Comparison of ENCODE assay signal across 19 cellular contexts in the genomic region with DNA sequence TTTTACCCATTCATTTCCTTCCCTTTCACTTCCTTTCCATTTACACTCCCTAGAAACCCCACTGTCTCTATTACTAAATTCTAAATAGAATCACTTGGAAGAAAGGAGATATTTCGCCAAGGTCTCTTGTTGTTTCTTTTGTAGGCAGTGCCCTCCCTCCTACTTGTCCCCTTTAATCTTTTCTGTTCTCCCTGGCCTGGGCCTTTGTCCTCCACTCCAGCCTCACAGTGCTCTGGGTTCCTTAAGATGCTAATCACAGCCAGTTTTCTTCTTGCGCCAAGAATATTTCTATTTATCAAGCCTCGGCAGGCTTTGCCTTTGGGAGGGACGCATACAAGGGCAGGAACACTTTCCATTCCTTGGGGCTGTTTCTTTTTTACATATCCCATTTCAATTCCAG.
"Had no signal": no experiment of that assay in that cellular context is flagged by ENCODE, and none has a peak within 500 bp of the region (broad histone marks: within the 10 kb centered on the region; RNA-seq: fewer than 3 reads in every experiment).

No MANE protein-coding gene starts in this region.

- H3K9me3 Mint-ChIP-seq: stimulated activated memory B cell treated with anti-CD40 and anti-IgM and Interleukin-4, amounts not matched to agents 10 μg/mL and 1 μg/mL and 100 μg/mL, for 72 hours had no signal

- H3K4me3 ChIP-seq: cardiac muscle cell, dorsolateral prefrontal cortex, heart right ventricle, mucosa of descending colon, psoas muscle, spleen, thoracic aorta, transverse colon had no signal

- H3K27me3 Mint-ChIP-seq: stimulated activated memory B cell treated with anti-CD40 and anti-IgM and Interleukin-4, amounts not matched to agents 10 μg/mL and 1 μg/mL and 100 μg/mL, for 72 hours; stimulated activated naive CD8-positive, alpha-beta T cell treated with anti-CD3 and anti-CD28 coated beads, Interleukin-15, Interleukin-2, amounts not matched to agents 100 ng/mL and 50 ng/mL, for 24 hours had no signal

- H3K9me3 ChIP-seq: heart right ventricle, mucosa of descending colon, psoas muscle, spleen, thoracic aorta, transverse colon had no signal

- H3K36me3 ChIP-seq: cardiac muscle cell, heart right ventricle, spleen, thoracic aorta, transverse colon had no signal

- H3K4me1 Mint-ChIP-seq: naive thymus-derived CD8-positive, alpha-beta T cell; stimulated activated memory B cell treated with anti-CD40 and anti-IgM and Interleukin-4, amounts not matched to agents 10 μg/mL and 1 μg/mL and 100 μg/mL, for 72 hours had no signal

- H3K4me1 ChIP-seq: heart right ventricle, parathyroid adenoma, psoas muscle, spleen, transverse colon had no signal

- H3K79me2 ChIP-seq: parathyroid adenoma had no signal

- H3K27ac ChIP-seq: cardiac muscle cell, heart right ventricle, parathyroid adenoma, psoas muscle, spleen, thoracic aorta, transverse colon had no signal

- DNase-seq: cortex of kidney; dorsolateral prefrontal cortex; effector CD8-positive, alpha-beta T cell; heart right ventricle; mucosa of descending colon; naive thymus-derived CD8-positive, alpha-beta T cell; psoas muscle; spleen; stimulated activated CD4-positive, alpha-beta T cell treated with anti-CD3 and anti-CD28 coated beads, Interleukin-15, amount 100 ng/mL, for 24 hours; stimulated activated CD4-positive, alpha-beta T cell treated with anti-CD3 and anti-CD28 coated beads, Interleukin-1b, Interleukin-23, amount 100 ng/mL, for 48 hours; stimulated activated CD4-positive, alpha-beta T cell treated with anti-CD3 and anti-CD28 coated beads, Interleukin-4, amount 100 ng/mL, for 24 hours; transverse colon had no signal

- H3K4me3 Mint-ChIP-seq: naive thymus-derived CD8-positive, alpha-beta T cell; stimulated activated memory B cell treated with anti-CD40 and anti-IgM and Interleukin-4, amounts not matched to agents 10 μg/mL and 1 μg/mL and 100 μg/mL, for 72 hours; stimulated activated naive CD8-positive, alpha-beta T cell treated with anti-CD3 and anti-CD28 coated beads, Interleukin-15, Interleukin-2, amounts not matched to agents 100 ng/mL and 50 ng/mL, for 24 hours had no signal

- H3K36me3 Mint-ChIP-seq: naive thymus-derived CD8-positive, alpha-beta T cell; stimulated activated memory B cell treated with anti-CD40 and anti-IgM and Interleukin-4, amounts not matched to agents 10 μg/mL and 1 μg/mL and 100 μg/mL, for 72 hours had no signal

- H3K9ac ChIP-seq: parathyroid adenoma had no signal

- H2AFZ ChIP-seq: parathyroid adenoma had no signal

- H3K27ac Mint-ChIP-seq: naive thymus-derived CD8-positive, alpha-beta T cell; stimulated activated memory B cell treated with anti-CD40 and anti-IgM and Interleukin-4, amounts not matched to agents 10 μg/mL and 1 μg/mL and 100 μg/mL, for 72 hours; stimulated activated naive CD8-positive, alpha-beta T cell treated with anti-CD3 and anti-CD28 coated beads, Interleukin-15, Interleukin-2, amounts not matched to agents 100 ng/mL and 50 ng/mL, for 24 hours had no signal

- ATAC-seq: esophagus mucosa; mucosa of descending colon; naive thymus-derived CD8-positive, alpha-beta T cell; psoas muscle; sciatic nerve; stimulated activated memory B cell treated with anti-CD40 and anti-IgM and Interleukin-4, amounts not matched to agents 10 μg/mL and 1 μg/mL and 100 μg/mL, for 72 hours had no signal

- H3K27me3 ChIP-seq: cardiac muscle cell, dorsolateral prefrontal cortex, spleen, transverse colon had no signal
